ENCODE assay signal across 22 cellular contexts in the genomic region with DNA sequence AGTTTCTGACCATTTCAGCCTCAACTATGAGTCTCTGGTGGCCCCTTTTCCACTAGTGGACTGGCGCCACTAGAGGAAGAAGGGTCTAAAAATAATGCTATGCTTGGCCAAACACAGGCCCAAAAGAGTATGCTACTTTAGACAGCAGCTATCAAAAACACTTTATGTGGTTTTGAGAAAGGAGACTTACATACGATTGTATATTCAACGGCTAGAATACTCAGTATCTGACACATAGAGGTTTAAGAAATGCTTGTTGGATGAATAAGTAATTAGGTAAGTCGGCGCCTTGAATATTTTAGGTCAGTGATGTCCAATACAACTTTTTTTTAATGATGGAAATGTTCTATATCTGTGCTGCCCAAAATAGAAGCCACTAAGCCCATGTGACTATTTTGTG. TPM values are rescaled to one million over a fixed set of nuclear protein-coding genes. Genes with fewer than 3 reads are reported as not detected.
"Had no signal": no experiment of that assay in that cellular context is flagged by ENCODE, and none has a peak within 500 bp of the region (broad histone marks: within the 10 kb centered on the region; RNA-seq: fewer than 3 reads in every experiment).

No MANE protein-coding gene starts in this region.

- DNase-seq: activated T-cell treated with anti-CD3 and anti-CD28 coated beads, Interleukin-2, amount 50 U/mL, for 24 hours; effector CD8-positive, alpha-beta T cell; esophagus squamous epithelium; glutamatergic neuron; left ventricle myocardium inferior had no signal

- ATAC-seq: activated CD4-positive, CD25-positive, alpha-beta regulatory T cell treated with anti-CD3 and anti-CD28 coated beads, Interleukin-2, amount 50 U/mL, for 24 hours; activated CD8-positive, alpha-beta T cell treated with anti-CD3 and anti-CD28 coated beads, Interleukin-2, amount 10 ng/mL, durations not matched to agents 7 days and 5 days; stimulated activated memory B cell treated with anti-CD40 and anti-IgM and Interleukin-4, amounts not matched to agents 10 μg/mL and 1 μg/mL and 100 μg/mL, for 72 hours had no signal

- H3K27ac ChIP-seq: breast epithelium, esophagus squamous epithelium, left ventricle myocardium inferior, ovary, thyroid gland had no signal

- H3K36me3 ChIP-seq: esophagus squamous epithelium, left ventricle myocardium inferior, ovary, thyroid gland had no signal

- H3K27me3 ChIP-seq: breast epithelium, esophagus squamous epithelium, ovary, thyroid gland had no signal

- H3K4me3 ChIP-seq: breast epithelium, esophagus squamous epithelium, left ventricle myocardium inferior, mucosa of descending colon, ovary, thyroid gland had no signal

- H3K36me3 Mint-ChIP-seq: naive thymus-derived CD4-positive, alpha-beta T cell; stimulated activated memory B cell treated with anti-CD40 and anti-IgM and Interleukin-4, amounts not matched to agents 10 μg/mL and 1 μg/mL and 100 μg/mL, for 72 hours had no signal

- H3K9me3 Mint-ChIP-seq: activated CD4-positive, alpha-beta T cell treated with anti-CD3 and anti-CD28 coated beads, Interleukin-2, amount 10 ng/mL, durations not matched to agents 7 days and 5 days; activated naive CD4-positive, alpha-beta T cell treated with anti-CD3 and anti-CD28 coated beads for 36 hours; activated T-cell treated with anti-CD3 and anti-CD28 coated beads, Interleukin-2, amount 50 U/mL, for 24 hours; activated T-helper 2 cell treated with anti-CD3 and anti-CD28 coated beads, Interferon-gamma antibody, Interleukin-2, Interleukin-4, amounts not matched to agents 10 μg/mL and 5 μg/mL and 100 μg/mL, durations not matched to agents 14 hours and 24 hours and 36 hours; naive thymus-derived CD4-positive, alpha-beta T cell; stimulated activated memory B cell treated with anti-CD40 and anti-IgM and Interleukin-4, amounts not matched to agents 10 μg/mL and 1 μg/mL and 100 μg/mL, for 72 hours had no signal

- H3K27ac Mint-ChIP-seq: activated CD4-positive, alpha-beta T cell treated with anti-CD3 and anti-CD28 coated beads, Interleukin-2, amount 10 ng/mL, durations not matched to agents 7 days and 5 days; activated CD8-positive, alpha-beta T cell treated with anti-CD3 and anti-CD28 coated beads, Interleukin-2, amount 10 ng/mL, durations not matched to agents 7 days and 5 days; activated naive CD4-positive, alpha-beta T cell treated with anti-CD3 and anti-CD28 coated beads for 36 hours; activated T-cell treated with anti-CD3 and anti-CD28 coated beads, Interleukin-2, amount 50 U/mL, for 24 hours; activated T-helper 2 cell treated with anti-CD3 and anti-CD28 coated beads, Interferon-gamma antibody, Interleukin-2, Interleukin-4, amounts not matched to agents 10 μg/mL and 5 μg/mL and 100 μg/mL, durations not matched to agents 14 hours and 24 hours and 36 hours; naive thymus-derived CD4-positive, alpha-beta T cell; stimulated activated memory B cell treated with anti-CD40 and anti-IgM and Interleukin-4, amounts not matched to agents 10 μg/mL and 1 μg/mL and 100 μg/mL, for 72 hours had no signal

- H3K4me3 Mint-ChIP-seq: activated CD4-positive, alpha-beta T cell treated with anti-CD3 and anti-CD28 coated beads, Interleukin-2, amount 10 ng/mL, durations not matched to agents 7 days and 5 days; activated CD8-positive, alpha-beta T cell treated with anti-CD3 and anti-CD28 coated beads, Interleukin-2, amount 10 ng/mL, durations not matched to agents 7 days and 5 days; activated naive CD4-positive, alpha-beta T cell treated with anti-CD3 and anti-CD28 coated beads for 36 hours; activated T-cell treated with anti-CD3 and anti-CD28 coated beads, Interleukin-2, amount 50 U/mL, for 24 hours; naive thymus-derived CD4-positive, alpha-beta T cell; stimulated activated memory B cell treated with anti-CD40 and anti-IgM and Interleukin-4, amounts not matched to agents 10 μg/mL and 1 μg/mL and 100 μg/mL, for 72 hours had no signal

- H3K4me1 ChIP-seq: left ventricle myocardium inferior, thyroid gland had no signal

- H3K4me1 Mint-ChIP-seq: stimulated activated memory B cell treated with anti-CD40 and anti-IgM and Interleukin-4, amounts not matched to agents 10 μg/mL and 1 μg/mL and 100 μg/mL, for 72 hours had no signal

- H3K9me3 ChIP-seq: breast epithelium, esophagus squamous epithelium, mucosa of descending colon, ovary, thyroid gland had no signal

RNA-seq across cellular contexts. Expression of gene TMPRSS11A, which starts 25.7 kb away (rescaled TPM):
- total RNA-seq: activated CD4-positive, alpha-beta T cell treated with anti-CD3 and anti-CD28 coated beads, Interleukin-2, amount 10 ng/mL, durations not matched to agents 7 days and 5 days; activated CD8-positive, alpha-beta T cell treated with anti-CD3 and anti-CD28 coated beads, Interleukin-2, amount 10 ng/mL, durations not matched to agents 7 days and 5 days; activated naive CD4-positive, alpha-beta T cell treated with anti-CD3 and anti-CD28 coated beads for 36 hours; activated T-helper 2 cell treated with anti-CD3 and anti-CD28 coated beads, Interferon-gamma antibody, Interleukin-2, Interleukin-4, amounts not matched to agents 10 μg/mL and 5 μg/mL and 100 μg/mL, durations not matched to agents 14 hours and 24 hours and 36 hours; breast epithelium; cerebellum; endothelial cell of umbilical vein; kidney; left ventricle myocardium inferior; mucosa of descending colon; naive thymus-derived CD4-positive, alpha-beta T cell; ovary; pulmonary artery endothelial cell; T-helper 1 cell treated with Interleukin-12 subunit alpha and Interleukin-12 subunit beta and Interleukin-4 antibody, amounts not matched to agents 30 ng/mL and 1 ng/mL, for 36 hours; thyroid gland; urinary bladder had no signal
- polyA plus RNA-seq: endothelial cell of umbilical vein; naive thymus-derived CD4-positive, alpha-beta T cell; ovary; urinary bladder had no signal
